1 cellular context compared by ENCODE assay signal in the genomic region with DNA sequence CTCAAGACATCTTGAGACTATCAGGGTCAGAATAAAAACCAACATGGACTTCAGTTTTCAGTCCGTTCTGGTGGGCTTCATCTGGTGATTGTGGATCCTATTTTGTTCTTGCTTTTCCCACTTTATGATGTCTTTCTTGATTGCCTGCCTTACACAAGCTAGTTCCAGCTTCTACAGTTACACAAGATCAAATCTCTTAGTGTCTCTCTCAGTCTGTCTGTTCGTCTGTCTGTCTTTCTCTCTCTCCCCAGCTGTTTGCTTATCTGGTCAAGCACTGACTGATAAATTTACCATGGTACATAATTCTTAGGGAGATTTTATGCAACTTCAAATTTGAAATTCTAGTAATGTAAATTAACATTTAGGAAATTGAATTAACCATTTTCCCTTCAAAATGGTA.
TF ChIP-seq lines count a peak whose summit lies in the region.

No MANE protein-coding gene starts in this region.

TF ChIP-seq in K562, 482 proteins besides CTCF, POLR2A, EP300 and RAD21:
- TF ChIP-seq, protein P1, sequence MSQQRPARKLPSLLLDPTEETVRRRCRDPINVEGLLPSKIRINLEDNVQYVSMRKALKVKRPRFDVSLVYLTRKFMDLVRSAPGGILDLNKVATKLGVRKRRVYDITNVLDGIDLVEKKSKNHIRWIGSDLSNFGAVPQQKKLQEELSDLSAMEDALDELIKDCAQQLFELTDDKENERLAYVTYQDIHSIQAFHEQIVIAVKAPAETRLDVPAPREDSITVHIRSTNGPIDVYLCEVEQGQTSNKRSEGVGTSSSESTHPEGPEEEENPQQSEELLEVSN (IDR thresholded peaks at IDR 0.05; ENCODE audit: borderline replicate concordance in 1 of 2, extremely low read depth in 1 of 2, insufficient read depth in 1 of 2, insufficient read length in 1 of 2, low read depth in 1 of 2, low read length in 1 of 2, poor library complexity in 1 of 2, severe bottlenecking in 1 of 2), result no peak
- TF ChIP-seq L3MBTL2 (IDR thresholded peaks at IDR 0.05), result no peak
- TF ChIP-seq, protein P2, sequence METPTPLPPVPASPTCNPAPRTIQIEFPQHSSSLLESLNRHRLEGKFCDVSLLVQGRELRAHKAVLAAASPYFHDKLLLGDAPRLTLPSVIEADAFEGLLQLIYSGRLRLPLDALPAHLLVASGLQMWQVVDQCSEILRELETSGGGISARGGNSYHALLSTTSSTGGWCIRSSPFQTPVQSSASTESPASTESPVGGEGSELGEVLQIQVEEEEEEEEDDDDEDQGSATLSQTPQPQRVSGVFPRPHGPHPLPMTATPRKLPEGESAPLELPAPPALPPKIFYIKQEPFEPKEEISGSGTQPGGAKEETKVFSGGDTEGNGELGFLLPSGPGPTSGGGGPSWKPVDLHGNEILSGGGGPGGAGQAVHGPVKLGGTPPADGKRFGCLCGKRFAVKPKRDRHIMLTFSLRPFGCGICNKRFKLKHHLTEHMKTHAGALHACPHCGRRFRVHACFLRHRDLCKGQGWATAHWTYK (CRISPR knock-in tag; IDR thresholded peaks at IDR 0.05), result no peak
- TF ChIP-seq, protein P3, sequence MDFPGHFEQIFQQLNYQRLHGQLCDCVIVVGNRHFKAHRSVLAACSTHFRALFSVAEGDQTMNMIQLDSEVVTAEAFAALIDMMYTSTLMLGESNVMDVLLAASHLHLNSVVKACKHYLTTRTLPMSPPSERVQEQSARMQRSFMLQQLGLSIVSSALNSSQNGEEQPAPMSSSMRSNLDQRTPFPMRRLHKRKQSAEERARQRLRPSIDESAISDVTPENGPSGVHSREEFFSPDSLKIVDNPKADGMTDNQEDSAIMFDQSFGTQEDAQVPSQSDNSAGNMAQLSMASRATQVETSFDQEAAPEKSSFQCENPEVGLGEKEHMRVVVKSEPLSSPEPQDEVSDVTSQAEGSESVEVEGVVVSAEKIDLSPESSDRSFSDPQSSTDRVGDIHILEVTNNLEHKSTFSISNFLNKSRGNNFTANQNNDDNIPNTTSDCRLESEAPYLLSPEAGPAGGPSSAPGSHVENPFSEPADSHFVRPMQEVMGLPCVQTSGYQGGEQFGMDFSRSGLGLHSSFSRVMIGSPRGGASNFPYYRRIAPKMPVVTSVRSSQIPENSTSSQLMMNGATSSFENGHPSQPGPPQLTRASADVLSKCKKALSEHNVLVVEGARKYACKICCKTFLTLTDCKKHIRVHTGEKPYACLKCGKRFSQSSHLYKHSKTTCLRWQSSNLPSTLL (IDR thresholded peaks at IDR 0.05), result no peak
- TF ChIP-seq FOXM1 (IDR thresholded peaks at IDR 0.05; ENCODE audit: low read depth), result no peak
- no peak for TF ChIP-seq FOXM1 (CRISPR knock-in tag; IDR thresholded peaks at IDR 0.05; ENCODE audit: low read depth)
- no peak for TF ChIP-seq ERF (CRISPR knock-in tag; IDR thresholded peaks at IDR 0.05)
- TF ChIP-seq PRMT5 (CRISPR knock-in tag; IDR thresholded peaks at IDR 0.05), result no peak
- TF ChIP-seq, protein P4, sequence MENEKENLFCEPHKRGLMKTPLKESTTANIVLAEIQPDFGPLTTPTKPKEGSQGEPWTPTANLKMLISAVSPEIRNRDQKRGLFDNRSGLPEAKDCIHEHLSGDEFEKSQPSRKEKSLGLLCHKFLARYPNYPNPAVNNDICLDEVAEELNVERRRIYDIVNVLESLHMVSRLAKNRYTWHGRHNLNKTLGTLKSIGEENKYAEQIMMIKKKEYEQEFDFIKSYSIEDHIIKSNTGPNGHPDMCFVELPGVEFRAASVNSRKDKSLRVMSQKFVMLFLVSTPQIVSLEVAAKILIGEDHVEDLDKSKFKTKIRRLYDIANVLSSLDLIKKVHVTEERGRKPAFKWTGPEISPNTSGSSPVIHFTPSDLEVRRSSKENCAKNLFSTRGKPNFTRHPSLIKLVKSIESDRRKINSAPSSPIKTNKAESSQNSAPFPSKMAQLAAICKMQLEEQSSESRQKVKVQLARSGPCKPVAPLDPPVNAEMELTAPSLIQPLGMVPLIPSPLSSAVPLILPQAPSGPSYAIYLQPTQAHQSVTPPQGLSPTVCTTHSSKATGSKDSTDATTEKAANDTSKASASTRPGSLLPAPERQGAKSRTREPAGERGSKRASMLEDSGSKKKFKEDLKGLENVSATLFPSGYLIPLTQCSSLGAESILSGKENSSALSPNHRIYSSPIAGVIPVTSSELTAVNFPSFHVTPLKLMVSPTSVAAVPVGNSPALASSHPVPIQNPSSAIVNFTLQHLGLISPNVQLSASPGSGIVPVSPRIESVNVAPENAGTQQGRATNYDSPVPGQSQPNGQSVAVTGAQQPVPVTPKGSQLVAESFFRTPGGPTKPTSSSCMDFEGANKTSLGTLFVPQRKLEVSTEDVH (IDR thresholded peaks at IDR 0.05; ENCODE audit: low read depth, partially characterized antibody), result no peak
- no peak for TF ChIP-seq FOXP1 (CRISPR knock-in tag; IDR thresholded peaks at IDR 0.05)
- no peak for TF ChIP-seq POLR3G (IDR thresholded peaks at IDR 0.05; ENCODE audit: extremely low read depth, insufficient read length, insufficient replicate concordance)
- TF ChIP-seq SREBF2 (CRISPR knock-in tag; IDR thresholded peaks at IDR 0.05), result no peak
- no peak for TF ChIP-seq ZNF197 (CRISPR knock-in tag; IDR thresholded peaks at IDR 0.05; ENCODE audit: low read depth)
- TF ChIP-seq ZC3H4 (CRISPR knock-in tag; IDR thresholded peaks at IDR 0.05; ENCODE audit: borderline replicate concordance), result no peak
- no peak for TF ChIP-seq SMARCA4 (IDR thresholded peaks at IDR 0.05)
- TF ChIP-seq TAF15 (IDR thresholded peaks at IDR 0.05; ENCODE audit: low read depth, low read length), result no peak
- TF ChIP-seq ARHGAP35 (IDR thresholded peaks at IDR 0.05; ENCODE audit: partially characterized antibody), result no peak
- TF ChIP-seq ZNF77 (CRISPR knock-in tag; IDR thresholded peaks at IDR 0.05), result no peak
